In genomic region chr2:177245010-177245422, GRCh38 we compare ENCODE assay signal across 7 cellular contexts. TPM values are rescaled to one million over a fixed set of nuclear protein-coding genes. Genes with fewer than 3 reads are reported as not detected.
A peak's percentile ranks its signal among the peaks of the same experiment; 100 is the strongest.
DNase-seq lines count a peak whose midpoint lies in the region; ATAC-seq and TF ChIP-seq lines count a peak whose summit lies in the region.

No MANE protein-coding gene starts in this region.

- ATAC-seq in RWPE2 (ENCODE audit: low read depth), result peak; percentile 16; the same call in 2 of the 3 replicates
- ATAC-seq in HG03135 (IDR thresholded peaks at IDR 0.05; ENCODE audit: unreplicated experiment), result no peak

- no peaks in the 10 kb centered on the region for H3K9me3 ChIP-seq in HAP-1
- H3K9me3 ChIP-seq in RWPE2 (ENCODE audit: severe bottlenecking), result no peaks in the 10 kb centered on the region

- H3K4me3 ChIP-seq in HAP-1 (no peak overlapping the region), RWPE2 (ENCODE audit: severe bottlenecking) (no peak overlapping the region), fibroblast of the aortic adventitia (ENCODE audit: low read depth, low read length) (no peak overlapping the region), skin epidermis (no peak overlapping the region)

- in situ Hi-C loops in HAP-1 (cut with MboI; ENCODE audit: low sequenced_read_pairs), result no loop called here

- H3K27me3 ChIP-seq in HAP-1 (ENCODE audit: low read depth), result no peaks in the 10 kb centered on the region
- no peaks in the 10 kb centered on the region for H3K27me3 ChIP-seq in RWPE2 (ENCODE audit: insufficient read depth, poor library complexity, severe bottlenecking)

- DNase-seq in HAP-1 (ENCODE audit: low spot score in 2 of 2) (peak; percentile 62 to 76), RWPE2 (ENCODE audit: low spot score) (no peak), fibroblast of the aortic adventitia (ENCODE audit: low read depth) (peak; percentile 75), cerebellar nuclear complex (lab: John Stamatoyannopoulos, UW) (no peak), NCI-H1694 treated with DMSO at 0.1 percent for 48 hours (lab: John Stamatoyannopoulos, UW) (no peak)

- H3K27ac ChIP-seq in RWPE2 (ENCODE audit: poor library complexity, severe bottlenecking) (peak overlapping the region; percentile 94), skin epidermis (peak overlapping the region in 17 of 21 experiments; percentile 4 to 94 (median 70))

- H3K4me1 ChIP-seq in HAP-1 (peaks cover 57% of the 10 kb centered on the region), RWPE2 (ENCODE audit: insufficient read depth, poor library complexity, severe bottlenecking) (peaks cover 55% of the 10 kb centered on the region)

- no peak for TF ChIP-seq CTCF in RWPE2 (IDR thresholded peaks at IDR 0.05; ENCODE audit: poor library complexity, severe bottlenecking)
- TF ChIP-seq CTCF in fibroblast of the aortic adventitia (IDR thresholded peaks at IDR 0.05; ENCODE audit: insufficient read depth, low read length), result no peak

- no peaks in the 10 kb centered on the region for H3K36me3 ChIP-seq in HAP-1 (replicated peaks)
- H3K36me3 ChIP-seq in RWPE2 (ENCODE audit: low read depth), result peaks cover 37% of the 10 kb centered on the region

RNA-seq across cellular contexts. Expression of gene NFE2L2, which starts 19.5 kb away (rescaled TPM):
- total RNA-seq in fibroblast of the aortic adventitia (ENCODE audit: low replicate concordance), result 121 and 127 TPM in 2 replicates

RNA-seq across cellular contexts. Expression of gene HNRNPA3, which starts 32.4 kb away (rescaled TPM):
- total RNA-seq in fibroblast of the aortic adventitia (ENCODE audit: low replicate concordance), result 43.7 and 62.2 TPM in 2 replicates

Comparison
In these comparisons a context has a peak if more than half of its experiments do, and no peak if none do; other contexts are left out.
1. DNase-seq: peak in HAP-1 (2 of 2) and fibroblast of the aortic adventitia (single experiment); none in RWPE2 (single experiment), cerebellar nuclear complex (0 of 2) and NCI-H1694 treated with DMSO at 0.1 percent for 48 hours (single experiment).